In the genomic region with DNA sequence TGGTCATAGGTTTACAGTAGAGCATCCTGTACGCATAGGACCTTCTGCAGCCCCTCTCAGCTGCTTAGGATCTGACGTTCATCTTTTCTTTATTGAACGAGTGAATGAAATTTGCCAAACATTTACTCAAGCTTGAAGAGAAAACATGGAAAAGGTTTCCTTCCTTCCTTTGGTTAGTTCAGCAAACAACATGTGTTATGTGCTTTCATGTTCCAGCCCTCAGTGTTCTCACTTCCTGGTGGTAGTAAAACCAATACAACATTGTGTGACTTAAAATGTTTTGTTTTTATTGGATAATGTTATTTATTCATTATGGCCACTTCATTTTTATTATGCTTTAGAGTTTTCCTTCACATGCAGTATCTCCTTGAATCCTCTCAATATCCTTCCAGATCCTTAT, we compare ENCODE assay signal across 22 cellular contexts. TPM values are rescaled to one million over a fixed set of nuclear protein-coding genes. Genes with fewer than 3 reads are reported as not detected.
A peak's percentile ranks its signal among the peaks of the same experiment; 100 is the strongest.
DNase-seq lines count a peak whose midpoint lies in the region; ATAC-seq, FAIRE-seq and TF ChIP-seq lines count a peak whose summit lies in the region.
"Had no signal": no experiment of that assay in that cellular context is flagged by ENCODE, and none has a peak within 500 bp of the region (broad histone marks: within the 10 kb centered on the region; RNA-seq: fewer than 3 reads in every experiment).

No MANE protein-coding gene starts in this region.

- FAIRE-seq in GM12891 (lab: Jason Lieb, UNC): peak; percentile 89

- WGBS in mesendoderm (ENCODE audit: extremely low coverage, insufficient coverage, low lambda C conversion rate): no CpG with 5 or more reads among the region's 3 CpGs

- DNase-seq in GM12891 (ENCODE audit: insufficient read length, low spot score): no peak
- DNase-seq in NCI-H748 treated with DMSO at 0.1 percent for 48 hours (lab: John Stamatoyannopoulos, UW): peak; percentile 27
- no peak for DNase-seq in mesendoderm
- no peak for DNase-seq in natural killer cell
- DNase-seq in Right ventricle myocardium superior: no peak
- no peak for DNase-seq in stimulated activated naive CD4-positive, alpha-beta T cell treated with Interleukin-2 at 50 U/mL for 16 hours (lab: John Stamatoyannopoulos, UW)
- DNase-seq in endothelial cell (ENCODE audit: low spot score): no peak
- DNase-seq: ACHN; activated B cell treated with CpG ODN at 0.5 μM for 24 hours; activated CD8-positive, alpha-beta memory T cell treated with anti-CD3 and anti-CD28 coated beads for 24 hours; dorsolateral prefrontal cortex; IMR-90; left ventricle myocardium superior; NCI-H1048; NCI-H2081 treated with DMSO at 0.1 percent for 48 hours; stimulated activated CD4-positive, alpha-beta T cell treated with anti-CD3 and anti-CD28 coated beads, Interleukin-12 subunit alpha, Interleukin-12 subunit beta, amount 100 ng/mL, for 4 hours; stimulated activated naive B cell treated with anti-CD40 and anti-IgM and Interleukin-4, amounts not matched to agents 10 μg/mL and 1 μg/mL and 100 μg/mL, for 72 hours; T-helper 1 cell; upper lobe of right lung had no signal

- H2AK5ac ChIP-seq in mesendoderm (ENCODE audit: low read length): no peak overlapping the region

- no peaks in the 10 kb centered on the region for H3K27me3 ChIP-seq in ACC112 (ENCODE audit: insufficient read depth, low read length)
- no peaks in the 10 kb centered on the region for H3K27me3 ChIP-seq in mesendoderm (ENCODE audit: insufficient read depth, low read length, poor library complexity)
- H3K27me3 ChIP-seq: breast epithelium, esophagus muscularis mucosa, upper lobe of right lung had no signal

- H3K9me3 Mint-ChIP-seq in natural killer cell (no peaks in the 10 kb centered on the region), endothelial cell (ENCODE audit: unreplicated experiment) (no peaks in the 10 kb centered on the region)
- H3K9me3 Mint-ChIP-seq: activated B cell treated with CpG ODN at 0.5 μM for 24 hours; stimulated activated naive B cell treated with anti-CD40 and anti-IgM and Interleukin-4, amounts not matched to agents 10 μg/mL and 1 μg/mL and 100 μg/mL, for 72 hours had no signal

- H3K27ac ChIP-seq in ACC112 (ENCODE audit: low read depth, low read length) (no peak overlapping the region), mesendoderm (ENCODE audit: low read depth, low read length) (no peak overlapping the region)
- H3K27ac ChIP-seq: upper lobe of right lung had no signal

- H3K4me3 ChIP-seq in ACC112 (ENCODE audit: low read depth, low read length) (no peak overlapping the region), mesendoderm (ENCODE audit: low read length) (no peak overlapping the region)
- H3K4me3 ChIP-seq: esophagus muscularis mucosa, upper lobe of right lung had no signal

- H2AFZ ChIP-seq in ACC112 (ENCODE audit: low read length, unreplicated experiment): peak overlapping the region; percentile 18

- no peaks in the 10 kb centered on the region for H3K79me1 ChIP-seq in mesendoderm (ENCODE audit: low read length)

- peaks cover 3 to 4% of the 10 kb centered on the region in 2 donors for H3K4me1 Mint-ChIP-seq in natural killer cell
- peaks cover 31% of the 10 kb centered on the region for H3K4me1 Mint-ChIP-seq in endothelial cell (ENCODE audit: unreplicated experiment)

- no peak overlapping the region for H3K27ac Mint-ChIP-seq in natural killer cell
- H3K27ac Mint-ChIP-seq in endothelial cell (ENCODE audit: unreplicated experiment): no peak overlapping the region
- H3K27ac Mint-ChIP-seq: stimulated activated naive B cell treated with anti-CD40 and anti-IgM and Interleukin-4, amounts not matched to agents 10 μg/mL and 1 μg/mL and 100 μg/mL, for 72 hours had no signal

- H3K79me2 ChIP-seq in ACC112 (ENCODE audit: control insufficient read depth, insufficient read depth, low read length, unreplicated experiment) (peaks cover 29% of the 10 kb centered on the region), mesendoderm (ENCODE audit: control insufficient read depth, insufficient read depth, low read length) (no peaks in the 10 kb centered on the region)

- ATAC-seq in natural killer cell (no peak), Right ventricle myocardium superior (ENCODE audit: poor library complexity) (no peak)
- ATAC-seq: left ventricle myocardium superior; stimulated activated naive B cell treated with anti-CD40 and anti-IgM and Interleukin-4, amounts not matched to agents 10 μg/mL and 1 μg/mL and 100 μg/mL, for 72 hours; upper lobe of right lung had no signal

- no peak overlapping the region for H2BK5ac ChIP-seq in mesendoderm (ENCODE audit: low read length)

- peak overlapping the region; percentile 12 for H2BK15ac ChIP-seq in mesendoderm (replicated peaks; ENCODE audit: low read depth)

- intact Hi-C loops in natural killer cell (cut with micrococcal nuclease): no loop called here
- intact Hi-C loops in Right ventricle myocardium superior (cut with DNase I): no loop called here

- H4K8ac ChIP-seq in mesendoderm (ENCODE audit: low read depth, low read length): no peak overlapping the region

- no peak overlapping the region for H3K18ac ChIP-seq in mesendoderm (ENCODE audit: low read length)

- peaks cover 6 to 27% of the 10 kb centered on the region in 2 donors for H3K27me3 Mint-ChIP-seq in natural killer cell (ENCODE audit: low read depth in 2 of 2)
- no peaks in the 10 kb centered on the region for H3K27me3 Mint-ChIP-seq in endothelial cell (ENCODE audit: unreplicated experiment)
- H3K27me3 Mint-ChIP-seq: activated B cell treated with CpG ODN at 0.5 μM for 24 hours; stimulated activated naive B cell treated with anti-CD40 and anti-IgM and Interleukin-4, amounts not matched to agents 10 μg/mL and 1 μg/mL and 100 μg/mL, for 72 hours had no signal

- no peak overlapping the region for H3K9ac ChIP-seq in mesendoderm (ENCODE audit: low read length)

- H3K4ac ChIP-seq in mesendoderm (ENCODE audit: low read depth, low read length): no peak overlapping the region

- no peak for TF ChIP-seq POLR2A in GM12891 (IDR thresholded peaks at IDR 0.05; ENCODE audit: low read depth, low read length)

- no peaks in the 10 kb centered on the region for H3K36me3 Mint-ChIP-seq in natural killer cell
- H3K36me3 Mint-ChIP-seq in endothelial cell (ENCODE audit: low read depth, unreplicated experiment): no peaks in the 10 kb centered on the region

- no peak overlapping the region for H3K4me3 Mint-ChIP-seq in natural killer cell
- no peak overlapping the region for H3K4me3 Mint-ChIP-seq in endothelial cell (ENCODE audit: unreplicated experiment)
- H3K4me3 Mint-ChIP-seq: stimulated activated naive B cell treated with anti-CD40 and anti-IgM and Interleukin-4, amounts not matched to agents 10 μg/mL and 1 μg/mL and 100 μg/mL, for 72 hours had no signal

- H3K36me3 ChIP-seq in ACC112 (ENCODE audit: insufficient read depth, low read length) (no peaks in the 10 kb centered on the region), mesendoderm (ENCODE audit: control insufficient read depth, insufficient read depth, low read length) (no peaks in the 10 kb centered on the region)
- H3K36me3 ChIP-seq: breast epithelium, esophagus muscularis mucosa, upper lobe of right lung had no signal

- H3K4me2 ChIP-seq in mesendoderm (ENCODE audit: low read length): no peak overlapping the region

- no peak overlapping the region for H2BK120ac ChIP-seq in mesendoderm (ENCODE audit: low read depth, low read length)

- TF ChIP-seq CTCF in natural killer cell (IDR thresholded peaks at IDR 0.05) (no peak), endothelial cell (IDR thresholded peaks at IDR 0.05; ENCODE audit: unreplicated experiment) (no peak)

- no peak overlapping the region for H4K5ac ChIP-seq in mesendoderm (ENCODE audit: low read length)

- H3K56ac ChIP-seq in mesendoderm (ENCODE audit: low read length): no peak overlapping the region

- H3K23ac ChIP-seq in mesendoderm (ENCODE audit: low read length): no peak overlapping the region

- H3K4me1 ChIP-seq in ACC112 (ENCODE audit: control insufficient read depth, insufficient read depth, low read length, unreplicated experiment): peaks cover 28% of the 10 kb centered on the region
- H3K4me1 ChIP-seq in mesendoderm (ENCODE audit: control insufficient read depth, low read depth, low read length): peaks cover 12% of the 10 kb centered on the region
- H3K4me1 ChIP-seq: breast epithelium had no signal

TF ChIP-seq in GM12891, 5 proteins besides CTCF, POLR2A, EP300 and RAD21:
- TF ChIP-seq PAX5 (IDR thresholded peaks at IDR 0.05; ENCODE audit: insufficient read depth, low read length, severe bottlenecking): no peak
- TF ChIP-seq POLR2AphosphoS5 (IDR thresholded peaks at IDR 0.05; ENCODE audit: low read depth, low read length): no peak
- no peak for TF ChIP-seq POU2F2 (IDR thresholded peaks at IDR 0.05; ENCODE audit: low read depth, low read length)
- peak; percentile 70 for TF ChIP-seq SPI1 (IDR thresholded peaks at IDR 0.05; ENCODE audit: low read depth, low read length)

RNA-seq across cellular contexts. Expression of gene CDCA7L, which starts 1.4 kb away (rescaled TPM):
- polyA plus RNA-seq in GM12891 (2012; ENCODE audit: low read depth, missing spikeins): 38.1 TPM
- 58.6 TPM for polyA plus RNA-seq in mesendoderm (2013, experiment 1 of 2)
- 63.8 TPM for polyA plus RNA-seq in mesendoderm (2013, experiment 2 of 2)
- 1 to 10 TPM; 3.1 to 5.0 (median 4.5) TPM for total RNA-seq in natural killer cell
- total RNA-seq in Right ventricle myocardium superior: 62.5 TPM
- 40.7 TPM for total RNA-seq in endothelial cell (ENCODE audit: unreplicated experiment)
